Comparison of ENCODE assay signal across 23 cellular contexts in genomic region chr11:70432580-70432979, GRCh38. TPM values are rescaled to one million over a fixed set of nuclear protein-coding genes. Genes with fewer than 3 reads are reported as not detected.
DNase-seq lines count a peak whose midpoint lies in the region; ATAC-seq and TF ChIP-seq lines count a peak whose summit lies in the region.
"Had no signal": no experiment of that assay in that cellular context is flagged by ENCODE, and none has a peak within 500 bp of the region (broad histone marks: within the 10 kb centered on the region; RNA-seq: fewer than 3 reads in every experiment).

No MANE protein-coding gene starts in this region.

- H4K20me1 ChIP-seq in BLaER1 treated with 17β-estradiol and CSF1 and Interleukin-3, amounts not matched to agents 10 nM and 100 nM: peaks cover 0 to 89% (median 8%) of the 10 kb centered on the region in 11 experiments; a peak in 16 of 22 replicates

- peaks cover 53 to 85% (median 81%) of the 10 kb centered on the region in 10 experiments for H3K4me1 ChIP-seq in BLaER1 treated with 17β-estradiol and CSF1 and Interleukin-3, amounts not matched to agents 10 nM and 100 nM
- H3K4me1 ChIP-seq in HEK293 (ENCODE audit: control insufficient read depth, insufficient read depth, low read length) (no peaks in the 10 kb centered on the region), neuronal stem cell (ENCODE audit: control insufficient read depth in 2 of 2, insufficient read depth in 1 of 2, low read depth in 1 of 2, low read length in 2 of 2) (peaks cover 0 to 4% of the 10 kb centered on the region in 2 donors)

- H3K27ac Mint-ChIP-seq in chondrocyte (ENCODE audit: unreplicated experiment): no peak overlapping the region
- no peak overlapping the region for H3K27ac Mint-ChIP-seq in T-helper 2 cell treated with Interferon-gamma antibody and Interleukin-4, amounts not matched to agents 5 μg/mL and 100 μg/mL, for 36 hours
- H3K27ac Mint-ChIP-seq: CD4-positive, alpha-beta memory T cell had no signal

- peak overlapping the region; percentile 11 for H4K91ac ChIP-seq in neuronal stem cell (ENCODE audit: low read depth, low read length, poor library complexity)

- DNase-seq in chondrocyte (ENCODE audit: low spot score) (peak; percentile 83), neuronal stem cell (ENCODE audit: low spot score) (no peak), omental fat pad (ENCODE audit: low spot score) (no peak), activated T-cell treated with anti-CD3 and anti-CD28 coated beads for 4 hours (no peak)
- DNase-seq in T-helper 2 cell treated with Interferon-gamma antibody and Interleukin-4, amounts not matched to agents 5 μg/mL and 100 μg/mL, for 36 hours (ENCODE audit: low spot score): no peak
- DNase-seq: C1 segment of cervical spinal cord; CD4-positive, alpha-beta memory T cell; COR-L47; DMS79; EL; NCI-H1092 treated with DMSO at 0.1 percent for 48 hours; NCI-H1436 treated with DMSO at 0.1 percent for 48 hours; NCI-H187 treated with DMSO at 0.1 percent for 48 hours; NCI-H2171 treated with DMSO at 0.1 percent for 48 hours; NCI-H524 treated with DMSO at 0.1 percent for 48 hours; NCI-H774; PC-3; SJCRH30 had no signal

- H3K9ac ChIP-seq in BLaER1 treated with 17β-estradiol and CSF1 and Interleukin-3, amounts not matched to agents 10 nM and 100 nM: peak overlapping the region in 4 of 11 experiments; percentile 9 to 47 (median 21); a peak in 3 of 22 replicates
- H3K9ac ChIP-seq in neuronal stem cell (ENCODE audit: low read depth, low read length, poor library complexity): no peak overlapping the region

- H3K4me1 Mint-ChIP-seq in chondrocyte (ENCODE audit: low read depth): peaks cover 2% of the 10 kb centered on the region
- peaks cover 2% of the 10 kb centered on the region for H3K4me1 Mint-ChIP-seq in T-helper 2 cell treated with Interferon-gamma antibody and Interleukin-4, amounts not matched to agents 5 μg/mL and 100 μg/mL, for 36 hours (ENCODE audit: low read depth)
- H3K4me1 Mint-ChIP-seq: CD4-positive, alpha-beta memory T cell had no signal

- no peak overlapping the region for H3K4ac ChIP-seq in neuronal stem cell (ENCODE audit: low read length)

- POLR2A ChIA-PET in HEK293 (lab: Yijun Ruan, JAX): no interaction called here

- H3K9me3 Mint-ChIP-seq in chondrocyte (ENCODE audit: low read depth): no peaks in the 10 kb centered on the region
- no peaks in the 10 kb centered on the region for H3K9me3 Mint-ChIP-seq in T-helper 2 cell treated with Interferon-gamma antibody and Interleukin-4, amounts not matched to agents 5 μg/mL and 100 μg/mL, for 36 hours
- H3K9me3 Mint-ChIP-seq: CD4-positive, alpha-beta memory T cell had no signal

- H3K27me3 Mint-ChIP-seq in chondrocyte (ENCODE audit: low read depth): no peaks in the 10 kb centered on the region
- no peaks in the 10 kb centered on the region for H3K27me3 Mint-ChIP-seq in T-helper 2 cell treated with Interferon-gamma antibody and Interleukin-4, amounts not matched to agents 5 μg/mL and 100 μg/mL, for 36 hours (ENCODE audit: low read depth)

- CTCF ChIA-PET in HEK293 (lab: Yijun Ruan, JAX): no interaction called here

- no peak overlapping the region for H3K18ac ChIP-seq in neuronal stem cell (ENCODE audit: low read length)

- no peak for TF ChIP-seq CTCF in HEK293 (tag by site-specific recombination; IDR thresholded peaks at IDR 0.05)
- no peak for TF ChIP-seq CTCF in chondrocyte (IDR thresholded peaks at IDR 0.05)
- no peak for TF ChIP-seq CTCF in omental fat pad (IDR thresholded peaks at IDR 0.05)

- peak overlapping the region in 1 of 11 experiments; percentile 1; a peak in 2 of 22 replicates for H3K27ac ChIP-seq in BLaER1 treated with 17β-estradiol and CSF1 and Interleukin-3, amounts not matched to agents 10 nM and 100 nM
- no peak overlapping the region for H3K27ac ChIP-seq in HEK293 (ENCODE audit: extremely low read depth, low read depth, low read length)
- no peak overlapping the region for H3K27ac ChIP-seq in neuronal stem cell (replicated peaks; ENCODE audit: low read length)
- H3K27ac ChIP-seq: SJCRH30 had no signal

- H3K79me1 ChIP-seq in neuronal stem cell (ENCODE audit: low read depth, low read length): peaks cover 4% of the 10 kb centered on the region

- H3K23ac ChIP-seq in neuronal stem cell (ENCODE audit: low read depth, low read length, poor library complexity): peak overlapping the region; percentile 25

- no peak overlapping the region for H3K4me3 ChIP-seq in BLaER1 treated with 17β-estradiol and CSF1 and Interleukin-3, amounts not matched to agents 10 nM and 100 nM
- H3K4me3 ChIP-seq in HEK293 (ENCODE audit: low read depth, low read length): no peak overlapping the region
- H3K4me3 ChIP-seq in neuronal stem cell (ENCODE audit: low read length in 2 of 2): no peak overlapping the region
- H3K4me3 ChIP-seq: K562, SJCRH30 had no signal

- no peak overlapping the region for H3K4me3 Mint-ChIP-seq in chondrocyte (ENCODE audit: unreplicated experiment)
- H3K4me3 Mint-ChIP-seq in T-helper 2 cell treated with Interferon-gamma antibody and Interleukin-4, amounts not matched to agents 5 μg/mL and 100 μg/mL, for 36 hours: no peak overlapping the region
- H3K4me3 Mint-ChIP-seq: CD4-positive, alpha-beta memory T cell had no signal

- peak overlapping the region; percentile 15 to 87 (median 74) for H3K4me2 ChIP-seq in BLaER1 treated with 17β-estradiol and CSF1 and Interleukin-3, amounts not matched to agents 10 nM and 100 nM
- no peak overlapping the region for H3K4me2 ChIP-seq in neuronal stem cell (ENCODE audit: insufficient read depth, low read length, poor library complexity, severe bottlenecking)

- H4K8ac ChIP-seq in neuronal stem cell (ENCODE audit: low read depth, low read length): no peak overlapping the region

- H2BK120ac ChIP-seq in neuronal stem cell (ENCODE audit: low read depth, low read length): no peak overlapping the region

- peak overlapping the region; percentile 59 for H2BK5ac ChIP-seq in neuronal stem cell (ENCODE audit: low read length)

- peaks cover 18 to 100% (median 40%) of the 10 kb centered on the region in 11 experiments; a peak in 18 of 22 replicates for H3K27me3 ChIP-seq in BLaER1 treated with 17β-estradiol and CSF1 and Interleukin-3, amounts not matched to agents 10 nM and 100 nM
- H3K27me3 ChIP-seq in neuronal stem cell (ENCODE audit: control insufficient read depth in 3 of 3, insufficient read depth in 3 of 3, low read depth in 1 of 3, low read length in 3 of 3): no peaks in the 10 kb centered on the region
- H3K27me3 ChIP-seq: SJCRH30 had no signal

- H2AFZ ChIP-seq in neuronal stem cell (ENCODE audit: low read length): no peak overlapping the region

- H2AK5ac ChIP-seq in neuronal stem cell (ENCODE audit: low read depth, low read length): no peak overlapping the region

- no peaks in the 10 kb centered on the region for H3K9me3 ChIP-seq in BLaER1 treated with 17β-estradiol and CSF1 and Interleukin-3, amounts not matched to agents 10 nM and 100 nM (replicated peaks in 1 of 11)
- no peaks in the 10 kb centered on the region for H3K9me3 ChIP-seq in HEK293 (ENCODE audit: control insufficient read depth, insufficient read depth, low read depth, low read length)
- H3K9me3 ChIP-seq in neuronal stem cell (replicated peaks in 1 of 2; ENCODE audit: control insufficient read depth in 2 of 2, insufficient read depth in 1 of 2, low read depth in 1 of 2, low read length in 2 of 2): no peaks in the 10 kb centered on the region
- H3K9me3 ChIP-seq: SJCRH30 had no signal

- no peak overlapping the region for H2BK15ac ChIP-seq in neuronal stem cell (ENCODE audit: low read length)

- H3K36me3 ChIP-seq in BLaER1 treated with 17β-estradiol and CSF1 and Interleukin-3, amounts not matched to agents 10 nM and 100 nM: no peaks in the 10 kb centered on the region
- H3K36me3 ChIP-seq in HEK293 (ENCODE audit: control insufficient read depth in 2 of 2, insufficient read depth in 1 of 2, low read length in 2 of 2) (peaks cover 0 to 96% of the 10 kb centered on the region in 2 experiments; a peak in 1 of 3 replicates), neuronal stem cell (replicated peaks in 1 of 2; ENCODE audit: control insufficient read depth in 2 of 2, insufficient read depth in 2 of 2, low read length in 2 of 2) (peaks cover 74 to 97% of the 10 kb centered on the region in 2 donors)

- no peak for ATAC-seq in omental fat pad (ENCODE audit: low FRiP score)
- ATAC-seq: HepG2, K562, PC-3, Right ventricle myocardium inferior had no signal

- WGBS in neuronal stem cell (ENCODE audit: extremely low coverage in 2 of 2, insufficient read length in 2 of 2, insufficient replicate concordance in 1 of 2), 2 donors: no CpG with 5 or more reads among the region's 15 CpGs

- H3K14ac ChIP-seq in neuronal stem cell (ENCODE audit: low read length): no peak overlapping the region

- no peak overlapping the region for H2BK12ac ChIP-seq in neuronal stem cell (ENCODE audit: low read length)

- peaks cover 46% of the 10 kb centered on the region for H3K36me3 Mint-ChIP-seq in chondrocyte (ENCODE audit: low read depth)
- H3K36me3 Mint-ChIP-seq in T-helper 2 cell treated with Interferon-gamma antibody and Interleukin-4, amounts not matched to agents 5 μg/mL and 100 μg/mL, for 36 hours (ENCODE audit: low read depth): no peaks in the 10 kb centered on the region
- H3K36me3 Mint-ChIP-seq: CD4-positive, alpha-beta memory T cell had no signal

TF ChIP-seq in HEK293, 187 proteins besides CTCF, POLR2A, EP300 and RAD21 (continues in another document):
- TF ChIP-seq ZNF24 (tag by site-specific recombination; IDR thresholded peaks at IDR 0.05) (no peak), ZFHX2 (tag by site-specific recombination; conservative IDR thresholded peaks at IDR 0.05) (peak; percentile 27; the same call in 1 of the 2 replicates), ZNF610 (tag by site-specific recombination; IDR thresholded peaks at IDR 0.05; ENCODE audit: borderline replicate concordance) (no peak), EGR2 (tag by site-specific recombination; IDR thresholded peaks at IDR 0.05; ENCODE audit: low read depth) (peak; percentile 51; the same call in 1 of the 2 replicates)

RNA-seq across cellular contexts. Expression of gene CTTN, which starts 34.3 kb away (rescaled TPM):
- total RNA-seq in chondrocyte (290 to 314 TPM (median 307 TPM) in 3 replicates), omental fat pad (100 to 1,000 TPM; 240 to 341 (median 294) TPM)
- 79.2 TPM for polyA plus RNA-seq in neuronal stem cell (2013, experiment 1 of 2)
- polyA plus RNA-seq in neuronal stem cell (2013, experiment 2 of 2): 79.5 TPM
